In the genomic region with DNA sequence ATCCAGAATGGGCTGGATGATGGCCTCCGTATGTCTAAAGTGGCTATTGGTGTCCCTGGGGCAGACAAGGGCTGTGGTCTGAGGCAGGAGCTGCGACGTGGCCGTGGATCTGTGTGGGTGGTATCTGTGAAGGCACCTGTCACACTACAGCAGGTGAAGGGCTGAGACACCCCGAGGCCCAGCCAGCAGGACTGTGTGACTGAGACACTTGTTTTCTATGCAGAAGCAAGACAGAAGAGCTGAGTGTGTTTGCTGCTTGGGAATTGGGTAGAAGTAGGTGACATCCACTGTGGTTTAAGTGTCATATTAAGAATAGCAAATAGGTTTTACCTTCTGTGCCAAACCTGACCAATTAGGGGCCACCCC, we compare ENCODE assay signal across 1 cellular context.
TF ChIP-seq lines count a peak whose summit lies in the region.

No MANE protein-coding gene starts in this region.

TF ChIP-seq in GM23338, 12 proteins besides CTCF, POLR2A, EP300 and RAD21 (continued from another document):
- TF ChIP-seq CREB1 (CRISPR knock-in tag; IDR thresholded peaks at IDR 0.05; ENCODE audit: low read depth) (no peak), EZH2phosphoT487 (IDR thresholded peaks at IDR 0.05; ENCODE audit: unreplicated experiment) (no peak), ZNF331 (CRISPR knock-in tag; IDR thresholded peaks at IDR 0.05; ENCODE audit: low read depth) (no peak), POLR2AphosphoS5 (IDR thresholded peaks at IDR 0.05; ENCODE audit: low read depth) (no peak), JUNB (IDR thresholded peaks at IDR 0.05; ENCODE audit: unreplicated experiment) (no peak)
- TF ChIP-seq, protein P1, sequence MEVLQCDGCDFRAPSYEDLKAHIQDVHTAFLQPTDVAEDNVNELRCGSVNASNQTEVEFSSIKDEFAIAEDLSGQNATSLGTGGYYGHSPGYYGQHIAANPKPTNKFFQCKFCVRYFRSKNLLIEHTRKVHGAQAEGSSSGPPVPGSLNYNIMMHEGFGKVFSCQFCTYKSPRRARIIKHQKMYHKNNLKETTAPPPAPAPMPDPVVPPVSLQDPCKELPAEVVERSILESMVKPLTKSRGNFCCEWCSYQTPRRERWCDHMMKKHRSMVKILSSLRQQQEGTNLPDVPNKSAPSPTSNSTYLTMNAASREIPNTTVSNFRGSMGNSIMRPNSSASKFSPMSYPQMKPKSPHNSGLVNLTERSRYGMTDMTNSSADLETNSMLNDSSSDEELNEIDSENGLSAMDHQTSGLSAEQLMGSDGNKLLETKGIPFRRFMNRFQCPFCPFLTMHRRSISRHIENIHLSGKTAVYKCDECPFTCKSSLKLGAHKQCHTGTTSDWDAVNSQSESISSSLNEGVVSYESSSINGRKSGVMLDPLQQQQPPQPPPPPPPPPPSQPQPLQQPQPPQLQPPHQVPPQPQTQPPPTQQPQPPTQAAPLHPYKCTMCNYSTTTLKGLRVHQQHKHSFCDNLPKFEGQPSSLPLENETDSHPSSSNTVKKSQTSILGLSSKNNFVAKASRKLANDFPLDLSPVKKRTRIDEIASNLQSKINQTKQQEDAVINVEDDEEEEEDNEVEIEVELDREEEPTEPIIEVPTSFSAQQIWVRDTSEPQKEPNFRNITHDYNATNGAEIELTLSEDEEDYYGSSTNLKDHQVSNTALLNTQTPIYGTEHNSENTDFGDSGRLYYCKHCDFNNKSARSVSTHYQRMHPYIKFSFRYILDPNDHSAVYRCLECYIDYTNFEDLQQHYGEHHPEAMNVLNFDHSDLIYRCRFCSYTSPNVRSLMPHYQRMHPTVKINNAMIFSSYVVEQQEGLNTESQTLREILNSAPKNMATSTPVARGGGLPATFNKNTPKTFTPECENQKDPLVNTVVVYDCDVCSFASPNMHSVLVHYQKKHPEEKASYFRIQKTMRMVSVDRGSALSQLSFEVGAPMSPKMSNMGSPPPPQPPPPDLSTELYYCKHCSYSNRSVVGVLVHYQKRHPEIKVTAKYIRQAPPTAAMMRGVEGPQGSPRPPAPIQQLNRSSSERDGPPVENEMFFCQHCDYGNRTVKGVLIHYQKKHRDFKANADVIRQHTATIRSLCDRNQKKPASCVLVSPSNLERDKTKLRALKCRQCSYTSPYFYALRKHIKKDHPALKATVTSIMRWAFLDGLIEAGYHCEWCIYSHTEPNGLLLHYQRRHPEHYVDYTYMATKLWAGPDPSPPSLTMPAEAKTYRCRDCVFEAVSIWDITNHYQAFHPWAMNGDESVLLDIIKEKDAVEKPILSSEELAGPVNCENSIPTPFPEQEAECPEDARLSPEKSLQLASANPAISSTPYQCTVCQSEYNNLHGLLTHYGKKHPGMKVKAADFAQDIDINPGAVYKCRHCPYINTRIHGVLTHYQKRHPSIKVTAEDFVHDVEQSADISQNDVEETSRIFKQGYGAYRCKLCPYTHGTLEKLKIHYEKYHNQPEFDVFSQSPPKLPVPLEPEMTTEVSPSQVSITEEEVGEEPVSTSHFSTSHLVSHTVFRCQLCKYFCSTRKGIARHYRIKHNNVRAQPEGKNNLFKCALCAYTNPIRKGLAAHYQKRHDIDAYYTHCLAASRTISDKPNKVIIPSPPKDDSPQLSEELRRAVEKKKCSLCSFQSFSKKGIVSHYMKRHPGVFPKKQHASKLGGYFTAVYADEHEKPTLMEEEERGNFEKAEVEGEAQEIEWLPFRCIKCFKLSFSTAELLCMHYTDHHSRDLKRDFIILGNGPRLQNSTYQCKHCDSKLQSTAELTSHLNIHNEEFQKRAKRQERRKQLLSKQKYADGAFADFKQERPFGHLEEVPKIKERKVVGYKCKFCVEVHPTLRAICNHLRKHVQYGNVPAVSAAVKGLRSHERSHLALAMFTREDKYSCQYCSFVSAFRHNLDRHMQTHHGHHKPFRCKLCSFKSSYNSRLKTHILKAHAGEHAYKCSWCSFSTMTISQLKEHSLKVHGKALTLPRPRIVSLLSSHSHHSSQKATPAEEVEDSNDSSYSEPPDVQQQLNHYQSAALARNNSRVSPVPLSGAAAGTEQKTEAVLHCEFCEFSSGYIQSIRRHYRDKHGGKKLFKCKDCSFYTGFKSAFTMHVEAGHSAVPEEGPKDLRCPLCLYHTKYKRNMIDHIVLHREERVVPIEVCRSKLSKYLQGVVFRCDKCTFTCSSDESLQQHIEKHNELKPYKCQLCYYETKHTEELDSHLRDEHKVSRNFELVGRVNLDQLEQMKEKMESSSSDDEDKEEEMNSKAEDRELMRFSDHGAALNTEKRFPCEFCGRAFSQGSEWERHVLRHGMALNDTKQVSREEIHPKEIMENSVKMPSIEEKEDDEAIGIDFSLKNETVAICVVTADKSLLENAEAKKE (CRISPR knock-in tag; IDR thresholded peaks at IDR 0.05): no peak
- TF ChIP-seq, protein P2, sequence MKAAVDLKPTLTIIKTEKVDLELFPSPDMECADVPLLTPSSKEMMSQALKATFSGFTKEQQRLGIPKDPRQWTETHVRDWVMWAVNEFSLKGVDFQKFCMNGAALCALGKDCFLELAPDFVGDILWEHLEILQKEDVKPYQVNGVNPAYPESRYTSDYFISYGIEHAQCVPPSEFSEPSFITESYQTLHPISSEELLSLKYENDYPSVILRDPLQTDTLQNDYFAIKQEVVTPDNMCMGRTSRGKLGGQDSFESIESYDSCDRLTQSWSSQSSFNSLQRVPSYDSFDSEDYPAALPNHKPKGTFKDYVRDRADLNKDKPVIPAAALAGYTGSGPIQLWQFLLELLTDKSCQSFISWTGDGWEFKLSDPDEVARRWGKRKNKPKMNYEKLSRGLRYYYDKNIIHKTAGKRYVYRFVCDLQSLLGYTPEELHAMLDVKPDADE (IDR thresholded peaks at IDR 0.05): no peak
